Comparison of ENCODE assay signal across 8 cellular contexts in genomic region chr6:4774715-4775590, GRCh38. TPM values are rescaled to one million over a fixed set of nuclear protein-coding genes. Genes with fewer than 3 reads are reported as not detected.
DNase-seq lines count a peak whose midpoint lies in the region; ATAC-seq and TF ChIP-seq lines count a peak whose summit lies in the region.

No MANE protein-coding gene starts in this region.

- peaks cover 0 to 7% (median 0%) of the 10 kb centered on the region in 12 donors for H3K9me3 ChIP-seq in heart left ventricle

- H3K4me3 Mint-ChIP-seq in activated naive CD4-positive, alpha-beta T cell treated with anti-CD3 and anti-CD28 coated beads, Interleukin-2, amount 50 U/mL, for 24 hours = peak overlapping the region; percentile 93

- no peaks in the 10 kb centered on the region for H3K27me3 ChIP-seq in heart left ventricle
- H3K27me3 ChIP-seq in rectal smooth muscle tissue (ENCODE audit: control insufficient read depth, insufficient read depth, low read length) = no peaks in the 10 kb centered on the region

- peak; percentile 2 to 43 (median 16) for ATAC-seq in heart left ventricle
- ATAC-seq in GM18858 (IDR thresholded peaks at IDR 0.05; ENCODE audit: unreplicated experiment) = no peak
- no peak for ATAC-seq in GM19328 (IDR thresholded peaks at IDR 0.05; ENCODE audit: unreplicated experiment)

- H3K27ac ChIP-seq in heart left ventricle (peak overlapping the region in 11 of 12 donors; percentile 8 to 88 (median 61)), rectal smooth muscle tissue (ENCODE audit: low read depth, low read length) (peak overlapping the region; percentile 30)

- H3K4me1 ChIP-seq in heart left ventricle (peaks cover 0 to 29% (median 15%) of the 10 kb centered on the region in 12 donors), rectal smooth muscle tissue (ENCODE audit: control insufficient read depth, insufficient read depth, low read length) (peaks cover 6% of the 10 kb centered on the region)

- no peaks in the 10 kb centered on the region for H3K36me3 ChIP-seq in heart left ventricle
- no peaks in the 10 kb centered on the region for H3K36me3 ChIP-seq in rectal smooth muscle tissue (ENCODE audit: control insufficient read depth, insufficient read depth, low read length)

- H3K4me3 ChIP-seq in heart left ventricle (peak overlapping the region; percentile 9 to 91 (median 59)), rectal smooth muscle tissue (ENCODE audit: low read length) (peak overlapping the region; percentile 72)

- CTCF ChIA-PET in GM10248 (lab: Yijun Ruan, JAX) = interaction anchor here (1.2 to 1.3 kb wide), 2 partner anchors 27 to 52 kb away, joined by 3 to 5 read pairs; no protein-coding TSS in a partner anchor

- peaks cover 51% of the 10 kb centered on the region for H3K4me1 Mint-ChIP-seq in activated naive CD4-positive, alpha-beta T cell treated with anti-CD3 and anti-CD28 coated beads, Interleukin-2, amount 50 U/mL, for 24 hours

- H3K36me3 Mint-ChIP-seq in activated naive CD4-positive, alpha-beta T cell treated with anti-CD3 and anti-CD28 coated beads, Interleukin-2, amount 50 U/mL, for 24 hours = peaks cover 4% of the 10 kb centered on the region

- TF ChIP-seq CTCF in GM10248 (IDR thresholded peaks at IDR 0.05; ENCODE audit: control extremely low read depth, extremely low read depth, low read depth, missing control alignments) (no peak), heart left ventricle (IDR thresholded peaks at IDR 0.05) (no peak)

- peak; percentile 24 for DNase-seq in GM10248 (ENCODE audit: extremely low spot score)
- DNase-seq in NCI-H2227 (lab: John Stamatoyannopoulos, UW; ENCODE audit: unreplicated experiment) = peak; percentile 54
- DNase-seq in heart left ventricle = peak in 4 of 5 donors; percentile 39 to 72 (median 44)
- DNase-seq in SHP77 treated with DMSO at 0.1 percent for 48 hours (lab: John Stamatoyannopoulos, UW) = no peak

- peaks cover 11% of the 10 kb centered on the region for H3K9me3 Mint-ChIP-seq in activated naive CD4-positive, alpha-beta T cell treated with anti-CD3 and anti-CD28 coated beads, Interleukin-2, amount 50 U/mL, for 24 hours

- POLR2A ChIA-PET in GM10248 (lab: Yijun Ruan, JAX) = interaction anchor here (0.6 kb wide), 1 partner anchor 14 kb away, joined by 4 read pairs; no protein-coding TSS in a partner anchor

- H3K27me3 Mint-ChIP-seq in activated naive CD4-positive, alpha-beta T cell treated with anti-CD3 and anti-CD28 coated beads, Interleukin-2, amount 50 U/mL, for 24 hours = peaks cover 4% of the 10 kb centered on the region

- H3K27ac Mint-ChIP-seq in activated naive CD4-positive, alpha-beta T cell treated with anti-CD3 and anti-CD28 coated beads, Interleukin-2, amount 50 U/mL, for 24 hours = peak overlapping the region; percentile 78

- TF ChIP-seq POLR2A in heart left ventricle (IDR thresholded peaks at IDR 0.05) = no peak

- intact Hi-C loops in heart left ventricle (cut with DNase I) = loop anchor here (2.0 to 10.0 kb wide), 14 partner anchors 123 to 460 kb away; partner anchors contain the start of gene RPP40 (in 1 of the 10)

- peak overlapping the region; percentile 35 for H3K9ac ChIP-seq in rectal smooth muscle tissue (ENCODE audit: low read length)

- WGBS in heart left ventricle, 4 donors = 2 to 8% (median 5%) methylated on average over 32 to 55 of the region's 55 CpGs

RNA-seq across cellular contexts. Expression of gene CDYL, which starts 1.3 kb away (rescaled TPM):
- total RNA-seq in heart left ventricle = 10 to 100 TPM; 14.6 to 45.2 (median 31.4) TPM
- polyA plus RNA-seq in heart left ventricle = 10 to 100 TPM in 1 of 2 donors, 1 to 10 TPM in 1; 4.3 to 19.5 TPM

Comparison
In these comparisons a context has a peak if more than half of its experiments do, and no peak if none do; other contexts are left out.
1. ATAC-seq: peak in heart left ventricle (4 of 4); none in GM18858 (single experiment) and GM19328 (single experiment).